ENCODE assay signal across 10 cellular contexts in genomic region chr7:36278767-36279171, GRCh38.
DNase-seq lines count a peak whose midpoint lies in the region; ATAC-seq and TF ChIP-seq lines count a peak whose summit lies in the region.
"Had no signal": no experiment of that assay in that cellular context is flagged by ENCODE, and none has a peak within 500 bp of the region (broad histone marks: within the 10 kb centered on the region; RNA-seq: fewer than 3 reads in every experiment).

No MANE protein-coding gene starts in this region.

- no peak overlapping the region for H3K4me3 ChIP-seq in AG10803 (ENCODE audit: low read length)
- peak overlapping the region; percentile 30; the same call in 1 of the 2 replicates for H3K4me3 ChIP-seq in Karpas-422 (ENCODE audit: low read length)
- no peak overlapping the region for H3K4me3 ChIP-seq in mesenchymal stem cell (ENCODE audit: insufficient read depth in 1 of 2, low read depth in 1 of 2, low read length in 2 of 2)

- peak overlapping the region in 1 of 2 experiments; percentile 58 for H2BK12ac ChIP-seq in mesenchymal stem cell (ENCODE audit: low read length in 2 of 2)

- peaks cover 19% of the 10 kb centered on the region for H3K27me3 Mint-ChIP-seq in activated CD8-positive, alpha-beta memory T cell treated with anti-CD3 and anti-CD28 coated beads, Interleukin-2, amount 10 ng/mL, durations not matched to agents 7 days and 5 days

- H3K9me3 ChIP-seq in Karpas-422 (ENCODE audit: low read length) (no peaks in the 10 kb centered on the region), mesenchymal stem cell (ENCODE audit: control insufficient read depth, low read length) (no peaks in the 10 kb centered on the region)

- CTCF ChIA-PET in activated CD8-positive, alpha-beta memory T cell treated with anti-CD3 and anti-CD28 coated beads, Interleukin-2, amount 10 ng/mL, durations not matched to agents 7 days and 5 days (lab: Charles Lee) = interaction anchor here (2.0 kb wide), 1 partner anchor 42 kb away, joined by 5 read pairs; no protein-coding TSS in a partner anchor

- peaks cover 47% of the 10 kb centered on the region for H3K4me1 Mint-ChIP-seq in activated CD8-positive, alpha-beta memory T cell treated with anti-CD3 and anti-CD28 coated beads, Interleukin-2, amount 10 ng/mL, durations not matched to agents 7 days and 5 days

- H4K8ac ChIP-seq in mesenchymal stem cell (ENCODE audit: low read length) = no peak overlapping the region

- H3K9ac ChIP-seq in Karpas-422 (ENCODE audit: low read length) (peak overlapping the region; percentile 69), mesenchymal stem cell (ENCODE audit: low read length) (peak overlapping the region; percentile 27)

- H2BK15ac ChIP-seq in mesenchymal stem cell (ENCODE audit: low read depth, poor library complexity, severe bottlenecking) = peak overlapping the region; percentile 77

- no peaks in the 10 kb centered on the region for H3K36me3 Mint-ChIP-seq in activated CD8-positive, alpha-beta memory T cell treated with anti-CD3 and anti-CD28 coated beads, Interleukin-2, amount 10 ng/mL, durations not matched to agents 7 days and 5 days
- H3K36me3 Mint-ChIP-seq: natural killer cell treated with Interleukin-12 subunit alpha and Interleukin-12 subunit beta and Interleukin-15 and Interleukin-18, amount 100 ng/mL, for 72 hours had no signal

- ATAC-seq in activated CD8-positive, alpha-beta memory T cell treated with anti-CD3 and anti-CD28 coated beads, Interleukin-2, amount 10 ng/mL, durations not matched to agents 7 days and 5 days = no peak
- no peak for ATAC-seq in HG02870 (IDR thresholded peaks at IDR 0.05; ENCODE audit: unreplicated experiment)
- ATAC-seq: effector memory CD8-positive, alpha-beta T cell had no signal

- peaks cover 69% of the 10 kb centered on the region for H3K79me2 ChIP-seq in Karpas-422 (ENCODE audit: low read length)

- no peak overlapping the region for H3K4me3 Mint-ChIP-seq in activated CD8-positive, alpha-beta memory T cell treated with anti-CD3 and anti-CD28 coated beads, Interleukin-2, amount 10 ng/mL, durations not matched to agents 7 days and 5 days

- H3K9me3 Mint-ChIP-seq in activated CD8-positive, alpha-beta memory T cell treated with anti-CD3 and anti-CD28 coated beads, Interleukin-2, amount 10 ng/mL, durations not matched to agents 7 days and 5 days (ENCODE audit: low read depth) = no peaks in the 10 kb centered on the region
- H3K9me3 Mint-ChIP-seq: effector memory CD8-positive, alpha-beta T cell; natural killer cell treated with Interleukin-12 subunit alpha and Interleukin-12 subunit beta and Interleukin-15 and Interleukin-18, amount 100 ng/mL, for 72 hours had no signal

- no peaks in the 10 kb centered on the region for H3K79me1 ChIP-seq in mesenchymal stem cell (replicated peaks; ENCODE audit: low read length, poor library complexity, severe bottlenecking)

- H3K4me1 ChIP-seq in Karpas-422 (ENCODE audit: low read length) = peaks cover 97% of the 10 kb centered on the region
- H3K4me1 ChIP-seq in mesenchymal stem cell (ENCODE audit: control insufficient read depth, insufficient read depth, low read depth, low read length) = peaks cover 38% of the 10 kb centered on the region

- no peaks in the 10 kb centered on the region for H3K9me2 ChIP-seq in Karpas-422 (replicated peaks; ENCODE audit: insufficient read depth, low read length)

- no peak overlapping the region for H4K91ac ChIP-seq in mesenchymal stem cell (ENCODE audit: low read length)

- no peak overlapping the region for H3K4ac ChIP-seq in mesenchymal stem cell (ENCODE audit: low read depth in 1 of 2, low read length in 2 of 2)

- no peaks in the 10 kb centered on the region; the same call in 1 of the 2 replicates for H4K20me1 ChIP-seq in Karpas-422 (ENCODE audit: insufficient read depth, low read depth, low read length)

- H3K36me3 ChIP-seq in Karpas-422 (ENCODE audit: insufficient read depth, low read length) (no peaks in the 10 kb centered on the region), mesenchymal stem cell (ENCODE audit: control insufficient read depth in 1 of 2, insufficient read depth in 2 of 2, low read depth in 1 of 2, low read length in 2 of 2) (peaks cover 0 to under 1% of the 10 kb centered on the region in 2 experiments)

- H3K27me3 ChIP-seq in Karpas-422 (ENCODE audit: low read length) (no peaks in the 10 kb centered on the region), mesenchymal stem cell (ENCODE audit: control insufficient read depth in 1 of 2, insufficient read depth in 1 of 2, low read length in 2 of 2) (no peaks in the 10 kb centered on the region)

- DNase-seq in AG10803 (ENCODE audit: low read depth) (peak; percentile 70), Karpas-422 (no peak), mesenchymal stem cell (peak; percentile 75), NCI-H1048 (lab: John Stamatoyannopoulos, UW) (no peak), activated T-cell treated with anti-CD3 and anti-CD28 coated beads for 4 hours (no peak), KG1 (lab: John Stamatoyannopoulos, UW) (no peak)
- peak; percentile 22 for DNase-seq in activated CD8-positive, alpha-beta memory T cell treated with anti-CD3 and anti-CD28 coated beads, Interleukin-2, amount 10 ng/mL, durations not matched to agents 7 days and 5 days
- DNase-seq: effector memory CD8-positive, alpha-beta T cell had no signal

- no peak overlapping the region for H2AK5ac ChIP-seq in mesenchymal stem cell (ENCODE audit: low read length, severe bottlenecking)

- H3K23ac ChIP-seq in mesenchymal stem cell (ENCODE audit: low read length in 2 of 2) = no peak overlapping the region

- no peak overlapping the region for H2AFZ ChIP-seq in Karpas-422 (ENCODE audit: low read length)
- H2AFZ ChIP-seq in mesenchymal stem cell (ENCODE audit: low read depth, low read length) = no peak overlapping the region

- H3K27ac Mint-ChIP-seq in activated CD8-positive, alpha-beta memory T cell treated with anti-CD3 and anti-CD28 coated beads, Interleukin-2, amount 10 ng/mL, durations not matched to agents 7 days and 5 days = no peak overlapping the region
- H3K27ac Mint-ChIP-seq: natural killer cell treated with Interleukin-12 subunit alpha and Interleukin-12 subunit beta and Interleukin-15 and Interleukin-18, amount 100 ng/mL, for 72 hours had no signal

- H3K18ac ChIP-seq in mesenchymal stem cell (ENCODE audit: low read depth in 1 of 2, low read length in 2 of 2) = no peak overlapping the region

- H3K27ac ChIP-seq in Karpas-422 (ENCODE audit: low read length) = peak overlapping the region; percentile 100
- peak overlapping the region; percentile 43 for H3K27ac ChIP-seq in mesenchymal stem cell (ENCODE audit: low read length, poor library complexity, severe bottlenecking)

- H2BK120ac ChIP-seq in mesenchymal stem cell (ENCODE audit: low read depth, low read length) = no peak overlapping the region

- H3K4me2 ChIP-seq in Karpas-422 (ENCODE audit: low read depth, low read length, poor library complexity, severe bottlenecking) = peak overlapping the region; percentile 81
- peak overlapping the region; percentile 63 for H3K4me2 ChIP-seq in mesenchymal stem cell (ENCODE audit: low read length, poor library complexity, severe bottlenecking)

- no peak for TF ChIP-seq CTCF in AG10803 (conservative IDR thresholded peaks at IDR 0.05; ENCODE audit: low read length)

- WGBS in mesenchymal stem cell = 27% methylated on average over 5 of the region's 5 CpGs

- H3K14ac ChIP-seq in mesenchymal stem cell (ENCODE audit: low read length in 2 of 2) = no peak overlapping the region

- no peak overlapping the region for H2BK5ac ChIP-seq in mesenchymal stem cell (ENCODE audit: low read depth, low read length, poor library complexity, severe bottlenecking)

Comparison
In these comparisons a context has a peak if more than half of its experiments do, and no peak if none do; other contexts are left out.
1. DNase-seq: peak in AG10803 (single experiment), activated CD8-positive, alpha-beta memory T cell treated with anti-CD3 and anti-CD28 coated beads, Interleukin-2, amount 10 ng/mL, durations not matched to agents 7 days and 5 days (single experiment) and mesenchymal stem cell (single experiment); none in Karpas-422 (single experiment), NCI-H1048 (single experiment), activated T-cell treated with anti-CD3 and anti-CD28 coated beads for 4 hours (single experiment) and KG1 (single experiment).